8 cellular contexts compared by ENCODE assay signal in the genomic region with DNA sequence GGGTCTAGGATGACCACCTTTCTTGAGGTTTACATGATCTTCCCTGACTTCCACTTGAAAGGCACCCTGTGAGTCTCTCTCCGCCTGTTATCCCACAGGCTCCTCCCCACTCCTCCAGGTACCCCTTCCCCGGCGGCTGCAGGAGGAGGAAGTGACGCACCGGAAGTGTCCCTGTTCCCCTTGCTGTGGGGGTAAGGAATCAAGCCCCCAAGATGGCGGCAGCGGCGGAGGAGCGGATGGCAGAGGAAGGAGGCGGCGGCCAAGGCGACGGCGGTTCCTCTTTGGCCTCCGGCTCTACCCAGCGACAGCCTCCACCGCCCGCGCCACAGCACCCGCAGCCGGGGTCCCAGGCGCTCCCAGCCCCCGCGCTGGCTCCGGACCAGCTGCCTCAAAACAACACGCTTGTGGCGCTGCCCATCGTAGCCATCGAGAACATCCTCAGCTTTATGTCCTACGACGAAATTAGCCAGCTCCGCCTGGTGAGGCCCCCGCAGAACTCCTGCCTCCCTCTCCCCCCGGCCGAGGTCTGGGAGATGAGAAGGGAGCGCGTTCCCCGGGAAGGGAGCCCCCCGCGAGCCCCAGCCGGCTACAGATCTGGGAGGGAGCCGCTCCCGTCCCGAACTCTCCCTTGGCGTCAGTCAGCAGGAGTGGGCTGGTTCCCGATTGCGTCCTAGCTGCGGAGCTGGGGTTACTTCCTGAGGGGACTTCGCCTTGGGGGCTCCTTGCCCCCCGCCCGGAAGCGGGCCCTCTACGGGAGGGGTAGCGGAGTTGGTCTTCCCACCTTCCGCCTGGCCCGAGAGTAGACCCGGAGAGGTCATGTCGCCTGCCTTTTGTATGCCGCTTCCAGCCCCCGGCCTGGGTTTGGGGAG. TPM values are rescaled to one million over a fixed set of nuclear protein-coding genes. Genes with fewer than 3 reads are reported as not detected.
DNase-seq lines count a peak whose midpoint lies in the region; ATAC-seq and TF ChIP-seq lines count a peak whose summit lies in the region.

A gene with protein sequence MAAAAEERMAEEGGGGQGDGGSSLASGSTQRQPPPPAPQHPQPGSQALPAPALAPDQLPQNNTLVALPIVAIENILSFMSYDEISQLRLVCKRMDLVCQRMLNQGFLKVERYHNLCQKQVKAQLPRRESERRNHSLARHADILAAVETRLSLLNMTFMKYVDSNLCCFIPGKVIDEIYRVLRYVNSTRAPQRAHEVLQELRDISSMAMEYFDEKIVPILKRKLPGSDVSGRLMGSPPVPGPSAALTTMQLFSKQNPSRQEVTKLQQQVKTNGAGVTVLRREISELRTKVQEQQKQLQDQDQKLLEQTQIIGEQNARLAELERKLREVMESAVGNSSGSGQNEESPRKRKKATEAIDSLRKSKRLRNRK (plus strand): TSS at position 194 of the 869 bp plus-strand sequence. CDS start 19 bp downstream, at position 213.

- peaks cover 0 to 4% of the 10 kb centered on the region in 2 experiments for H3K36me3 ChIP-seq in SK-N-SH (replicated peaks in 1 of 2; ENCODE audit: control insufficient read depth in 1 of 2, insufficient read depth in 2 of 2, low read length in 1 of 2)

- peak within 1 kb of the TSS; percentile 81 to 92 for H3K27ac ChIP-seq in SK-N-SH (ENCODE audit: low read depth in 2 of 2, low read length in 1 of 2)

- POLR2A ChIA-PET in SK-N-SH (lab: Yijun Ruan, JAX) = interaction anchor here (0.6 kb wide), 1 partner anchor 216 kb away, joined by 3 read pairs; no protein-coding TSS in a partner anchor

- 2% methylated on average over 18 of the region's 60 CpGs for WGBS in SK-N-SH (ENCODE audit: low lambda C conversion rate)

- peak; percentile 85 for DNase-seq in GM04504 (ENCODE audit: low read depth)
- peak; percentile 97 for DNase-seq in NCI-H1048 (lab: John Stamatoyannopoulos, UW)
- peak; percentile 96 for DNase-seq in SK-N-SH
- peak; percentile 96 for DNase-seq in activated naive CD4-positive, alpha-beta T cell treated with anti-CD3 and anti-CD28 coated beads, Interleukin-2, amount 50 U/mL, for 16 hours
- DNase-seq in germinal center (ENCODE audit: low spot score) = peak; percentile 93
- DNase-seq in non-pigmented ciliary epithelial cell (ENCODE audit: low read depth) = peak; percentile 72
- DNase-seq in superior temporal gyrus (ENCODE audit: extremely low spot score) = peak; percentile 96

- no peaks in the 10 kb centered on the region for H3K9me2 ChIP-seq in SK-N-SH

- peak; percentile 99 for ATAC-seq in HG02571 (IDR thresholded peaks at IDR 0.05; ENCODE audit: unreplicated experiment)

- peaks cover 0 to 20% of the 10 kb centered on the region in 2 experiments; a peak in 3 of 4 replicates for H3K4me1 ChIP-seq in SK-N-SH (ENCODE audit: control insufficient read depth in 1 of 2, insufficient read depth in 2 of 2, low read depth in 1 of 2, low read length in 1 of 2)

- CTCF ChIA-PET in SK-N-SH (lab: Yijun Ruan, JAX) = interaction anchor here (0.6 to 5.0 kb wide), 2 partner anchors 199 to 220 kb away, joined by 3 to 32 read pairs; no protein-coding TSS in a partner anchor

- peaks cover 11% of the 10 kb centered on the region for H4K20me1 ChIP-seq in SK-N-SH (ENCODE audit: insufficient read depth)

- H3K27me3 ChIP-seq in SK-N-SH (ENCODE audit: insufficient read depth) = peaks cover 6% of the 10 kb centered on the region; the same call in 1 of the 2 replicates

- peak within 1 kb of the TSS; percentile 93 for H3K9ac ChIP-seq in SK-N-SH

- H3K79me2 ChIP-seq in SK-N-SH (ENCODE audit: insufficient read depth) = peaks cover 56% of the 10 kb centered on the region

- H3K4me3 ChIP-seq in SK-N-SH (ENCODE audit: low read depth in 2 of 2, low read length in 1 of 2) = peak within 1 kb of the TSS; percentile 91 to 99

- no peak for TF ChIP-seq EP300 in SK-N-SH (IDR thresholded peaks at IDR 0.05; ENCODE audit: borderline replicate concordance in 1 of 2, low read depth in 1 of 2, low read length in 1 of 2)

- H3K4me2 ChIP-seq in SK-N-SH = peak within 1 kb of the TSS; percentile 83

- H2AFZ ChIP-seq in SK-N-SH (ENCODE audit: low read depth) = peak within 1 kb of the TSS; percentile 92

- TF ChIP-seq CTCF in SK-N-SH (IDR thresholded peaks at IDR 0.05) = no peak

- H3K9me3 ChIP-seq in SK-N-SH = no peaks in the 10 kb centered on the region

- no peak for TF ChIP-seq RAD21 in SK-N-SH (IDR thresholded peaks at IDR 0.05; ENCODE audit: low read length)

- H3F3A ChIP-seq in SK-N-SH (replicated peaks; ENCODE audit: insufficient read depth) = no peaks in the 10 kb centered on the region

TF ChIP-seq in SK-N-SH, 30 proteins besides CTCF, POLR2A, EP300 and RAD21 (continues in another document):
- TF ChIP-seq EZH2phosphoT487 (IDR thresholded peaks at IDR 0.05; ENCODE audit: borderline replicate concordance, low read depth) = no peak
- TF ChIP-seq TEAD4 (IDR thresholded peaks at IDR 0.05; ENCODE audit: borderline replicate concordance, insufficient read depth) = no peak
- TF ChIP-seq, protein P1, sequence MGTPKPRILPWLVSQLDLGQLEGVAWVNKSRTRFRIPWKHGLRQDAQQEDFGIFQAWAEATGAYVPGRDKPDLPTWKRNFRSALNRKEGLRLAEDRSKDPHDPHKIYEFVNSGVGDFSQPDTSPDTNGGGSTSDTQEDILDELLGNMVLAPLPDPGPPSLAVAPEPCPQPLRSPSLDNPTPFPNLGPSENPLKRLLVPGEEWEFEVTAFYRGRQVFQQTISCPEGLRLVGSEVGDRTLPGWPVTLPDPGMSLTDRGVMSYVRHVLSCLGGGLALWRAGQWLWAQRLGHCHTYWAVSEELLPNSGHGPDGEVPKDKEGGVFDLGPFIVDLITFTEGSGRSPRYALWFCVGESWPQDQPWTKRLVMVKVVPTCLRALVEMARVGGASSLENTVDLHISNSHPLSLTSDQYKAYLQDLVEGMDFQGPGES (IDR thresholded peaks at IDR 0.05; ENCODE audit: low read depth, low read length) = no peak
- peak; percentile 98 for TF ChIP-seq YY1 (IDR thresholded peaks at IDR 0.05; ENCODE audit: low read depth)
- TF ChIP-seq TAF1 (IDR thresholded peaks at IDR 0.05; ENCODE audit: borderline replicate concordance, low read depth, low read length) = peak; percentile 100
- no peak for TF ChIP-seq RXRA (IDR thresholded peaks at IDR 0.05; ENCODE audit: borderline replicate concordance, low read depth)
- peak; percentile 98 for TF ChIP-seq POLR2AphosphoS5 (IDR thresholded peaks at IDR 0.05; ENCODE audit: low read depth, low read length)
- TF ChIP-seq FOXM1 (IDR thresholded peaks at IDR 0.05; ENCODE audit: low read depth) = no peak
- TF ChIP-seq, protein P2, sequence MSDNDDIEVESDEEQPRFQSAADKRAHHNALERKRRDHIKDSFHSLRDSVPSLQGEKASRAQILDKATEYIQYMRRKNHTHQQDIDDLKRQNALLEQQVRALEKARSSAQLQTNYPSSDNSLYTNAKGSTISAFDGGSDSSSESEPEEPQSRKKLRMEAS (IDR thresholded peaks at IDR 0.05; ENCODE audit: low read depth) = peak; percentile 50; the same call in 1 of the 2 replicates
- no peak for TF ChIP-seq MEF2A (IDR thresholded peaks at IDR 0.05; ENCODE audit: borderline replicate concordance, low read depth)
- TF ChIP-seq GABPA (IDR thresholded peaks at IDR 0.05; ENCODE audit: low read depth) = peak; percentile 94
- no peak for TF ChIP-seq JUND (IDR thresholded peaks at IDR 0.05)
- no peak for TF ChIP-seq RFX5 (IDR thresholded peaks at IDR 0.05; ENCODE audit: low read length)
- TF ChIP-seq, protein P3, sequence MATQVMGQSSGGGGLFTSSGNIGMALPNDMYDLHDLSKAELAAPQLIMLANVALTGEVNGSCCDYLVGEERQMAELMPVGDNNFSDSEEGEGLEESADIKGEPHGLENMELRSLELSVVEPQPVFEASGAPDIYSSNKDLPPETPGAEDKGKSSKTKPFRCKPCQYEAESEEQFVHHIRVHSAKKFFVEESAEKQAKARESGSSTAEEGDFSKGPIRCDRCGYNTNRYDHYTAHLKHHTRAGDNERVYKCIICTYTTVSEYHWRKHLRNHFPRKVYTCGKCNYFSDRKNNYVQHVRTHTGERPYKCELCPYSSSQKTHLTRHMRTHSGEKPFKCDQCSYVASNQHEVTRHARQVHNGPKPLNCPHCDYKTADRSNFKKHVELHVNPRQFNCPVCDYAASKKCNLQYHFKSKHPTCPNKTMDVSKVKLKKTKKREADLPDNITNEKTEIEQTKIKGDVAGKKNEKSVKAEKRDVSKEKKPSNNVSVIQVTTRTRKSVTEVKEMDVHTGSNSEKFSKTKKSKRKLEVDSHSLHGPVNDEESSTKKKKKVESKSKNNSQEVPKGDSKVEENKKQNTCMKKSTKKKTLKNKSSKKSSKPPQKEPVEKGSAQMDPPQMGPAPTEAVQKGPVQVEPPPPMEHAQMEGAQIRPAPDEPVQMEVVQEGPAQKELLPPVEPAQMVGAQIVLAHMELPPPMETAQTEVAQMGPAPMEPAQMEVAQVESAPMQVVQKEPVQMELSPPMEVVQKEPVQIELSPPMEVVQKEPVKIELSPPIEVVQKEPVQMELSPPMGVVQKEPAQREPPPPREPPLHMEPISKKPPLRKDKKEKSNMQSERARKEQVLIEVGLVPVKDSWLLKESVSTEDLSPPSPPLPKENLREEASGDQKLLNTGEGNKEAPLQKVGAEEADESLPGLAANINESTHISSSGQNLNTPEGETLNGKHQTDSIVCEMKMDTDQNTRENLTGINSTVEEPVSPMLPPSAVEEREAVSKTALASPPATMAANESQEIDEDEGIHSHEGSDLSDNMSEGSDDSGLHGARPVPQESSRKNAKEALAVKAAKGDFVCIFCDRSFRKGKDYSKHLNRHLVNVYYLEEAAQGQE (IDR thresholded peaks at IDR 0.05; ENCODE audit: low read depth, low read length) = peak; percentile 80
- TF ChIP-seq CHD2 (IDR thresholded peaks at IDR 0.05; ENCODE audit: low read length, partially characterized antibody) = peak; percentile 37
- TF ChIP-seq SIN3A (IDR thresholded peaks at IDR 0.05; ENCODE audit: borderline replicate concordance, low read depth, low read length) = peak; percentile 82; the same call in 1 of the 2 replicates
- no peak for TF ChIP-seq SMC3 (IDR thresholded peaks at IDR 0.05; ENCODE audit: low read depth, low read length)
- no peak for TF ChIP-seq NFIC (IDR thresholded peaks at IDR 0.05; ENCODE audit: borderline replicate concordance)
- TF ChIP-seq, protein P4, sequence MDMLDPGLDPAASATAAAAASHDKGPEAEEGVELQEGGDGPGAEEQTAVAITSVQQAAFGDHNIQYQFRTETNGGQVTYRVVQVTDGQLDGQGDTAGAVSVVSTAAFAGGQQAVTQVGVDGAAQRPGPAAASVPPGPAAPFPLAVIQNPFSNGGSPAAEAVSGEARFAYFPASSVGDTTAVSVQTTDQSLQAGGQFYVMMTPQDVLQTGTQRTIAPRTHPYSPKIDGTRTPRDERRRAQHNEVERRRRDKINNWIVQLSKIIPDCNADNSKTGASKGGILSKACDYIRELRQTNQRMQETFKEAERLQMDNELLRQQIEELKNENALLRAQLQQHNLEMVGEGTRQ (IDR thresholded peaks at IDR 0.05; ENCODE audit: borderline replicate concordance, low read depth, low read length) = no peak
- no peak for TF ChIP-seq TCF12 (IDR thresholded peaks at IDR 0.05)

RNA-seq across cellular contexts. Expression of the gene that starts here (rescaled TPM):
- 8.1 and 12.1 TPM in 2 replicates for polyA plus RNA-seq in SK-N-SH (2012; rRNA removed)
- 12.2 and 13.5 TPM in 2 replicates for polyA plus RNA-seq in SK-N-SH (2012; cell fraction: cytosol; rRNA removed)
- polyA plus RNA-seq in SK-N-SH (2012; cell fraction: nucleus; rRNA removed) = 6.4 and 11.4 TPM in 2 replicates

Comparison
In these comparisons a context has a peak if more than half of its experiments do, and no peak if none do; other contexts are left out.
1. Peak in every context shown above with its lines: DNase-seq, ATAC-seq, H3K4me3 ChIP-seq and H3K27ac ChIP-seq.